In the genomic region with DNA sequence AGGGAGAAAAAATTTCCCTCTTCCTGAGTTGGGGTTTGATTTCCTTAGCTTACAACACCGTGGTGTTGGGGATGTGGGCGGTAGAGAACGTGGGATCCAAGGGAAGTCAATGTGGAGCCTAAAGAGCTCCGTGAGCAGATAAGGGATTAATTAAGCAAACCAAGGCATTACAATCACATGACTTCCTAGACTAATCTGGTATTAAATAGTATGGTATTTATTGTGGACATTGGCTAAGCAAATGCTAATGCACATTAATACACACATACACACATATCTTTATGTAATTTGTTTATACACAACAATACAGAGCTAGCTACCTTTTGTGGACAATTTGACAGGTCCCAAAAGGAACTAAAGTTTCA, we compare ENCODE assay signal across 8 cellular contexts. TPM values are rescaled to one million over a fixed set of nuclear protein-coding genes. Genes with fewer than 3 reads are reported as not detected.
DNase-seq lines count a peak whose midpoint lies in the region; ATAC-seq and TF ChIP-seq lines count a peak whose summit lies in the region.

No MANE protein-coding gene starts in this region.

- H3K9me3 Mint-ChIP-seq in memory B cell, result no peaks in the 10 kb centered on the region

- H3K4me1 ChIP-seq in heart right ventricle (peaks cover 4 to 53% (median 39%) of the 10 kb centered on the region in 9 donors), uterus (peaks cover 8% of the 10 kb centered on the region in 2 donors)

- no peak for TF ChIP-seq POLR2A in uterus (IDR thresholded peaks at IDR 0.05)

- peak overlapping the region; percentile 100 for H3K4me3 Mint-ChIP-seq in memory B cell

- H3K27me3 Mint-ChIP-seq in memory B cell, result no peaks in the 10 kb centered on the region

- H3K27ac Mint-ChIP-seq in memory B cell, result peak overlapping the region; percentile 100

- peaks cover 35% of the 10 kb centered on the region for H3K4me1 Mint-ChIP-seq in memory B cell

- no peak for DNase-seq in heart right ventricle
- no peak for DNase-seq in Right ventricle myocardium inferior (ENCODE audit: missing footprints)
- DNase-seq in astrocyte of the spinal cord (ENCODE audit: low read depth, low spot score), result peak; percentile 10
- no peak for DNase-seq in memory B cell (ENCODE audit: low spot score in 2 of 2)
- DNase-seq in uterus, result no peak
- DNase-seq in stimulated activated CD4-positive, alpha-beta T cell treated with anti-CD3 and anti-CD28 coated beads, Interleukin-4, amount 100 ng/mL, for 4 hours, result no peak

- H3K36me3 ChIP-seq in heart right ventricle (peaks cover 0 to 20% (median 0%) of the 10 kb centered on the region in 9 donors), uterus (no peaks in the 10 kb centered on the region)

- in situ Hi-C loops in astrocyte of the spinal cord (cut with HindIII; ENCODE audit: low sequenced_read_pairs), result no loop called here

- no peak for ATAC-seq in heart right ventricle
- ATAC-seq in Right ventricle myocardium inferior, result no peak
- ATAC-seq in memory B cell (ENCODE audit: low read depth), result no peak
- no peak for ATAC-seq in GM21576 (IDR thresholded peaks at IDR 0.05; ENCODE audit: unreplicated experiment)
- ATAC-seq in GM18873 (IDR thresholded peaks at IDR 0.05; ENCODE audit: low FRiP score, unreplicated experiment), result no peak

- no peak for TF ChIP-seq CTCF in heart right ventricle (IDR thresholded peaks at IDR 0.05)
- no peak for TF ChIP-seq CTCF in astrocyte of the spinal cord (IDR thresholded peaks at IDR 0.05; ENCODE audit: low read depth, low read length)
- TF ChIP-seq CTCF in uterus (IDR thresholded peaks at IDR 0.05), result no peak

- H3K27me3 ChIP-seq in heart right ventricle (no peaks in the 10 kb centered on the region), uterus (no peaks in the 10 kb centered on the region)

- intact Hi-C loops in heart right ventricle (cut with DNase I), result loop anchor here in 5 of 10 donors (2.0 to 5.0 kb wide), 4 partner anchors 35 to 105 kb away; partner anchors contain the start of genes ANKRD52 (in 2 of the 5), ZC3H10 (in 2 of the 5), RPL41 (in 1 of the 5) and SMARCC2 (in 1 of the 5)
- intact Hi-C loops in Right ventricle myocardium inferior (cut with DNase I), result loop anchor here (5.0 kb wide), 1 partner anchor 35 kb away; the partner anchor contains the start of gene ANKRD52
- intact Hi-C loops in uterus (cut with DNase I; ENCODE audit: low total_unique reads), result loop anchor here (5.0 kb wide), 1 partner anchor 105 kb away; the partner anchor contains the start of genes RPL41 and ZC3H10

- peaks cover 5% of the 10 kb centered on the region for H3K36me3 Mint-ChIP-seq in memory B cell

- WGBS in heart right ventricle, 2 donors, result 7 to 11% methylated on average over 4 of the region's 4 CpGs

- H3K4me3 ChIP-seq in heart right ventricle (peak overlapping the region; percentile 39 to 89 (median 77)), astrocyte of the spinal cord (ENCODE audit: low read depth, low read length) (peak overlapping the region; percentile 95), uterus (peak overlapping the region; percentile 74 to 77)

- H3K27ac ChIP-seq in heart right ventricle, result peak overlapping the region; percentile 81 to 99 (median 95)
- H3K27ac ChIP-seq in uterus, result peak overlapping the region; percentile 98 to 99

- H3K9me3 ChIP-seq in heart right ventricle (no peaks in the 10 kb centered on the region), uterus (no peaks in the 10 kb centered on the region)

RNA-seq across cellular contexts. Expression of gene RNF41, which starts 0.8 kb away (rescaled TPM):
- total RNA-seq in heart right ventricle (10 to 100 TPM; 43.6 to 66.3 (median 47.0) TPM), Right ventricle myocardium inferior (53.8 TPM), uterus (10 to 100 TPM; 40.3 to 84.8 (median 58.0) TPM)
- polyA plus RNA-seq in heart right ventricle, result 10 to 100 TPM in 1 of 2 donors, 1 to 10 TPM in 1; 7.0 to 27.0 TPM

RNA-seq across cellular contexts. Expression of gene NABP2, which starts 1.6 kb away (rescaled TPM):
- total RNA-seq in heart right ventricle (10 to 100 TPM; 16.2 to 25.3 (median 20.4) TPM), Right ventricle myocardium inferior (22.2 TPM), uterus (10 to 100 TPM in 2 of 4 donors, 1 to 10 TPM in 2; 5.0 to 28.4 (median 12.2) TPM)
- polyA plus RNA-seq in heart right ventricle, result 10 to 100 TPM; 13.5 to 27.7 TPM

RNA-seq across cellular contexts. Expression of gene SLC39A5, which starts 7.3 kb away (rescaled TPM):
- total RNA-seq in heart right ventricle (not detected), Right ventricle myocardium inferior (not detected), uterus (1 to 10 TPM in 1 of 4 donors, under 1 TPM in 2, not detected in 1; 0.29 to 1.8 (median 0.52) TPM)
- under 1 TPM; 0.20 to 0.59 TPM for polyA plus RNA-seq in heart right ventricle

RNA-seq across cellular contexts. Expression of gene SMARCC2, which starts 33.2 kb away (rescaled TPM):
- total RNA-seq in heart right ventricle (10 to 100 TPM; 56.2 to 81.9 (median 62.8) TPM), Right ventricle myocardium inferior (68.8 TPM), uterus (100 to 1,000 TPM in 1 of 4 donors, 10 to 100 TPM in 3; 63.2 to 214 (median 81.0) TPM)
- 10 to 100 TPM; 16.2 to 28.8 TPM for polyA plus RNA-seq in heart right ventricle

RNA-seq across cellular contexts. Expression of gene ANKRD52, which starts 35.7 kb away (rescaled TPM):
- total RNA-seq in heart right ventricle (10 to 100 TPM; 22.2 to 30.9 (median 26.5) TPM), Right ventricle myocardium inferior (23.9 TPM), uterus (10 to 100 TPM in 2 of 4 donors, 1 to 10 TPM in 1, under 1 TPM in 1; 0.88 to 35.4 (median 15.5) TPM)
- polyA plus RNA-seq in heart right ventricle, result 10 to 100 TPM; 10.2 to 10.8 TPM
